ENCODE assay signal across 19 cellular contexts in genomic region chr16:46751381-46751780, GRCh38. TPM values are rescaled to one million over a fixed set of nuclear protein-coding genes. Genes with fewer than 3 reads are reported as not detected.
DNase-seq lines count a peak whose midpoint lies in the region; ATAC-seq, FAIRE-seq and TF ChIP-seq lines count a peak whose summit lies in the region.
"Had no signal": no experiment of that assay in that cellular context is flagged by ENCODE, and none has a peak within 500 bp of the region (broad histone marks: within the 10 kb centered on the region; RNA-seq: fewer than 3 reads in every experiment).

No MANE protein-coding gene starts in this region.

- H2AK5ac ChIP-seq in neuronal stem cell (ENCODE audit: low read depth, low read length) = no peak overlapping the region

- H3K36me3 ChIP-seq in heart right ventricle (no peaks in the 10 kb centered on the region), K562 (ENCODE audit: control insufficient read depth, insufficient read depth, low read length) (no peaks in the 10 kb centered on the region), neuronal stem cell (replicated peaks in 1 of 2; ENCODE audit: control insufficient read depth in 2 of 2, insufficient read depth in 2 of 2, low read length in 2 of 2) (no peaks in the 10 kb centered on the region)
- H3K36me3 ChIP-seq: BE2C had no signal

- no peaks in the 10 kb centered on the region for H4K20me1 ChIP-seq in K562 (replicated peaks; ENCODE audit: control insufficient read depth, insufficient read depth, low read length)

- no peak overlapping the region for H4K91ac ChIP-seq in neuronal stem cell (ENCODE audit: low read depth, low read length, poor library complexity)

- H2AFZ ChIP-seq in K562 (ENCODE audit: low read depth, low read length) (no peak overlapping the region), neuronal stem cell (ENCODE audit: low read length) (no peak overlapping the region)

- H2BK5ac ChIP-seq in neuronal stem cell (ENCODE audit: low read length) = no peak overlapping the region

- in situ Hi-C loops in K562 (cut with MboI) = loop anchor here (5.0 kb wide), 1 partner anchor 64 kb away; the partner anchor contains the start of genes ORC6 and VPS35

- TF ChIP-seq POLR2A in K562 (conservative IDR thresholded peaks at IDR 0.05) = no peak

- H3K9me3 ChIP-seq in heart right ventricle (no peaks in the 10 kb centered on the region), K562 (replicated peaks; ENCODE audit: control insufficient read depth, insufficient read depth, low read depth, low read length) (no peaks in the 10 kb centered on the region), neuronal stem cell (replicated peaks in 1 of 2; ENCODE audit: control insufficient read depth in 2 of 2, insufficient read depth in 1 of 2, low read depth in 1 of 2, low read length in 2 of 2) (no peaks in the 10 kb centered on the region)
- H3K9me3 ChIP-seq: BE2C had no signal

- no peak overlapping the region for H3K4ac ChIP-seq in neuronal stem cell (ENCODE audit: low read length)

- H3K27ac ChIP-seq in heart right ventricle (peak overlapping the region in 8 of 10 donors; percentile 5 to 99 (median 46)), K562 (ENCODE audit: extremely low read depth, low read depth, low read length) (no peak overlapping the region), neuronal stem cell (replicated peaks; ENCODE audit: low read length) (no peak overlapping the region)

- no peak overlapping the region for H3K14ac ChIP-seq in neuronal stem cell (ENCODE audit: low read length)

- H3K27me3 Mint-ChIP-seq in T-helper 2 cell treated with Interferon-gamma antibody and Interleukin-4, amounts not matched to agents 5 μg/mL and 100 μg/mL, for 36 hours (ENCODE audit: low read depth) = no peaks in the 10 kb centered on the region

- H3K18ac ChIP-seq in neuronal stem cell (ENCODE audit: low read length) = no peak overlapping the region

- POLR2A ChIA-PET in K562 (lab: Yijun Ruan, JAX) = interaction anchor here (0.5 to 0.6 kb wide), 3 partner anchors 14 to 684 kb away, joined by 3 read pairs; no protein-coding TSS in a partner anchor

- no peak overlapping the region for H2BK15ac ChIP-seq in neuronal stem cell (ENCODE audit: low read length)

- ATAC-seq in heart right ventricle (no peak), left ventricle myocardium superior (no peak), K562 (no peak)
- ATAC-seq: CD8-positive, alpha-beta T cell had no signal

- H3K9ac ChIP-seq in K562 (ENCODE audit: insufficient read depth in 1 of 2, low read depth in 2 of 2, low read length in 2 of 2) (no peak overlapping the region), neuronal stem cell (ENCODE audit: low read depth, low read length, poor library complexity) (peak overlapping the region; percentile 15)

- H3K9me3 Mint-ChIP-seq in T-helper 2 cell treated with Interferon-gamma antibody and Interleukin-4, amounts not matched to agents 5 μg/mL and 100 μg/mL, for 36 hours = no peaks in the 10 kb centered on the region
- H3K9me3 Mint-ChIP-seq: CD14-positive monocyte; CD8-positive, alpha-beta T cell; HFFc6 had no signal

- TF ChIP-seq RAD21 in K562 (CRISPR knock-in tag; conservative IDR thresholded peaks at IDR 0.05 in 1 of 2, IDR thresholded peaks at IDR 0.05 in 1 of 2) = no peak

- no peak overlapping the region for H3K27ac Mint-ChIP-seq in T-helper 2 cell treated with Interferon-gamma antibody and Interleukin-4, amounts not matched to agents 5 μg/mL and 100 μg/mL, for 36 hours
- H3K27ac Mint-ChIP-seq: CD8-positive, alpha-beta T cell; HFFc6 had no signal

- H3K4me1 ChIP-seq in heart right ventricle (peaks cover 5 to 63% (median 12%) of the 10 kb centered on the region in 9 donors), K562 (replicated peaks in 1 of 2; ENCODE audit: control insufficient read depth in 2 of 2, insufficient read depth in 2 of 2, low read length in 2 of 2) (peaks cover 20 to 32% of the 10 kb centered on the region in 2 experiments), neuronal stem cell (ENCODE audit: control insufficient read depth in 2 of 2, insufficient read depth in 1 of 2, low read depth in 1 of 2, low read length in 2 of 2) (peaks cover 11 to 14% of the 10 kb centered on the region in 2 donors)

- no peaks in the 10 kb centered on the region for H3K79me1 ChIP-seq in neuronal stem cell (ENCODE audit: low read depth, low read length)

- peaks cover 7% of the 10 kb centered on the region for H3K4me1 Mint-ChIP-seq in T-helper 2 cell treated with Interferon-gamma antibody and Interleukin-4, amounts not matched to agents 5 μg/mL and 100 μg/mL, for 36 hours (ENCODE audit: low read depth)

- no peak for FAIRE-seq in K562 (lab: Jason Lieb, UNC)
- FAIRE-seq: A204.1, GM12892, GM19239, H1 had no signal

- WGBS in heart right ventricle, 2 donors = 71 to 74% methylated on average over 7 of the region's 7 CpGs
- 76% methylated on average over 5 of the region's 7 CpGs for whole genome bisulfite sequencing in K562 (ENCODE audit: insufficient coverage, low coverage, missing lambda C conversion rate)
- WGBS in neuronal stem cell (ENCODE audit: extremely low coverage in 2 of 2, insufficient read length in 2 of 2, insufficient replicate concordance in 1 of 2), 2 donors = no CpG with 5 or more reads among the region's 7 CpGs

- H3K36me3 Mint-ChIP-seq in T-helper 2 cell treated with Interferon-gamma antibody and Interleukin-4, amounts not matched to agents 5 μg/mL and 100 μg/mL, for 36 hours (ENCODE audit: low read depth) = no peaks in the 10 kb centered on the region
- H3K36me3 Mint-ChIP-seq: CD14-positive monocyte; CD8-positive, alpha-beta T cell had no signal

- H3K4me3 Mint-ChIP-seq in T-helper 2 cell treated with Interferon-gamma antibody and Interleukin-4, amounts not matched to agents 5 μg/mL and 100 μg/mL, for 36 hours = no peak overlapping the region
- H3K4me3 Mint-ChIP-seq: CD14-positive monocyte; CD8-positive, alpha-beta T cell; HFFc6 had no signal

- H3K4me2 ChIP-seq in K562 (ENCODE audit: insufficient read depth, low read length) (no peak overlapping the region), neuronal stem cell (ENCODE audit: insufficient read depth, low read length, poor library complexity, severe bottlenecking) (no peak overlapping the region)

- DNase-seq in heart right ventricle = no peak
- DNase-seq in left ventricle myocardium superior = no peak
- DNase-seq in K562 (ENCODE audit: extremely low read depth in 1 of 4, low spot score in 3 of 4) = no peak
- DNase-seq in neuronal stem cell (ENCODE audit: low spot score) = no peak
- DNase-seq in dermis blood vessel endothelial cell = no peak
- DNase-seq in NCI-H2029 treated with DMSO at 0.1 percent for 48 hours (lab: John Stamatoyannopoulos, UW) = no peak
- no peak for DNase-seq in T-helper 2 cell treated with Interferon-gamma antibody and Interleukin-4, amounts not matched to agents 5 μg/mL and 100 μg/mL, for 36 hours (ENCODE audit: low spot score)
- DNase-seq: BE2C; CD8-positive, alpha-beta T cell; COR-L47; DND-41; GDM1; HCEC 1CT; HFFc6 had no signal

- H3K79me2 ChIP-seq in K562 (ENCODE audit: control insufficient read depth, insufficient read depth, low read length) = peaks cover 24% of the 10 kb centered on the region

- H3K4me3 ChIP-seq in heart right ventricle (no peak overlapping the region), K562 (no peak overlapping the region), neuronal stem cell (ENCODE audit: low read length in 2 of 2) (no peak overlapping the region)

- intact Hi-C loops in heart right ventricle (cut with DNase I) = no loop called here
- intact Hi-C loops in left ventricle myocardium superior (cut with micrococcal nuclease) = no loop called here
- intact Hi-C loops in K562 (cut with micrococcal nuclease) = no loop called here

- TF ChIP-seq CTCF in heart right ventricle (IDR thresholded peaks at IDR 0.05) (no peak), K562 (IDR thresholded peaks at IDR 0.05 in 2 of 3, conservative IDR thresholded peaks at IDR 0.05 in 1 of 3; ENCODE audit: insufficient read depth in 2 of 3, low read depth in 1 of 3, low read length in 3 of 3) (no peak)

- H3K27me3 ChIP-seq in heart right ventricle (no peaks in the 10 kb centered on the region), K562 (ENCODE audit: control insufficient read depth in 2 of 2, insufficient read depth in 2 of 2, low read length in 2 of 2) (no peaks in the 10 kb centered on the region), neuronal stem cell (ENCODE audit: control insufficient read depth in 3 of 3, insufficient read depth in 3 of 3, low read depth in 1 of 3, low read length in 3 of 3) (no peaks in the 10 kb centered on the region)

- H3K9me1 ChIP-seq in K562 (ENCODE audit: control insufficient read depth, insufficient read depth, low read length) = no peaks in the 10 kb centered on the region

- no peak for TF ChIP-seq EP300 in K562 (IDR thresholded peaks at IDR 0.05; ENCODE audit: low read length)

- no peak overlapping the region for H2BK12ac ChIP-seq in neuronal stem cell (ENCODE audit: low read length)

- no peak overlapping the region for H4K8ac ChIP-seq in neuronal stem cell (ENCODE audit: low read depth, low read length)

- no peak overlapping the region for H2BK120ac ChIP-seq in neuronal stem cell (ENCODE audit: low read depth, low read length)

- CTCF ChIA-PET in K562 (lab: Yijun Ruan, JAX; ENCODE audit: low intra/inter-chr PET ratio) = no interaction called here

- no TSS peak for BruUV-seq in K562 (replicated peaks; lab: Mats Ljungman, UMichigan)

- no peak overlapping the region for H3K23ac ChIP-seq in neuronal stem cell (ENCODE audit: low read depth, low read length, poor library complexity)

RNA-seq across cellular contexts. Expression of gene MYLK3, which starts 3.2 kb away (rescaled TPM):
- total RNA-seq in heart right ventricle (100 to 1,000 TPM; 220 to 458 (median 262) TPM), left ventricle myocardium superior (274 TPM), K562 (2014; rRNA removed) (8.8 and 9.8 TPM in 2 replicates), K562 (2014; rRNA removed; fragmentation: Illumina TruSeq; extraction: Trizol) (6.7 and 7.6 TPM in 2 replicates), K562 (2015; rRNA removed; fragmentation: Illumina TruSeq; extraction: Trizol) (6.6 and 6.7 TPM in 2 replicates), K562 (2021) (10.1 and 10.7 TPM in 2 replicates), dermis blood vessel endothelial cell (0.34 and 0.37 TPM in 2 replicates)
- polyA plus RNA-seq in heart right ventricle (10 to 100 TPM; 63.5 to 69.5 TPM), K562 (2011; rRNA removed) (4.2 and 4.3 TPM in 2 replicates), K562 (2014; fragmentation: Illumina TruSeq; extraction: Trizol) (4.7 and 6.5 TPM in 2 replicates), K562 (2014; fragmentation: Nextera tagmentation; extraction: Ambion mirVana) (under 1 TPM; 0.69 to 0.82 TPM), K562 (2014; rRNA removed) (3.3 TPM in 2 replicates)
- 14.1 and 14.2 TPM in 2 replicates for total RNA-seq in K562 (2011; cell fraction: chromatin; rRNA removed; ENCODE audit: low replicate concordance)
- 6.8 and 7.9 TPM in 2 replicates for total RNA-seq in K562 (2011; cell fraction: nucleolus; rRNA removed)
- total RNA-seq in K562 (2011; cell fraction: nucleoplasm; rRNA removed) = 12.1 and 14.7 TPM in 2 replicates
- 2.7 and 3.6 TPM in 2 replicates for polyA plus RNA-seq in K562 (2011; cell fraction: cytosol; rRNA removed)
- polyA plus RNA-seq in K562 (2011; cell fraction: nucleus; rRNA removed) = 4.4 and 5.0 TPM in 2 replicates
- 5.2 and 6.0 TPM in 2 replicates for polyA plus RNA-seq in K562 (2012)
- polyA minus RNA-seq in K562 (2011; rRNA and poly(A)+ RNA removed) = 5.5 and 7.1 TPM in 2 replicates
- polyA minus RNA-seq in K562 (2011; cell fraction: cytosol; rRNA and poly(A)+ RNA removed) = 5.5 and 9.8 TPM in 2 replicates
- 4.2 and 5.4 TPM in 2 replicates for polyA minus RNA-seq in K562 (2011; cell fraction: nucleus; rRNA and poly(A)+ RNA removed)
- polyA plus RNA-seq in neuronal stem cell (2013, experiment 1 of 2) = 0.10 TPM
- 0.11 TPM for polyA plus RNA-seq in neuronal stem cell (2013, experiment 2 of 2)
- total RNA-seq: CD8-positive, alpha-beta T cell had no signal
- polyA plus RNA-seq: CD14-positive monocyte had no signal

Comparison
In these comparisons a context has a peak if more than half of its experiments do, and no peak if none do; other contexts are left out.
1. H3K27ac ChIP-seq: peak in heart right ventricle (8 of 10); none in K562 (single experiment) and neuronal stem cell (single experiment).
2. RNA of gene MYLK3, which starts 3.2 kb away (total RNA-seq): 274 TPM in left ventricle myocardium superior (single experiment) and 220 to 458 TPM in heart right ventricle; 6.6 to 14.7 TPM in K562 and 0.34 to 0.37 TPM in dermis blood vessel endothelial cell; every median in the first group is over 10 times any median in the second.